9 cellular contexts compared by ENCODE assay signal in genomic region chr4:163556169-163556568, GRCh38.
A peak's percentile ranks its signal among the peaks of the same experiment; 100 is the strongest.
DNase-seq lines count a peak whose midpoint lies in the region; ATAC-seq and TF ChIP-seq lines count a peak whose summit lies in the region.
"Had no signal": no experiment of that assay in that cellular context is flagged by ENCODE, and none has a peak within 500 bp of the region (broad histone marks: within the 10 kb centered on the region; RNA-seq: fewer than 3 reads in every experiment).

No MANE protein-coding gene starts in this region.

- peaks cover 44 to 55% of the 10 kb centered on the region in 2 donors for H3K36me3 Mint-ChIP-seq in naive B cell
- no peaks in the 10 kb centered on the region for H3K36me3 Mint-ChIP-seq in activated T-helper 17 cell treated with anti-CD3 and anti-CD28 coated beads, Interleukin-2, amount 50 U/mL, for 72 hours (ENCODE audit: low read depth)

- peak overlapping the region; percentile 1; the same call in 1 of the 2 replicates for H3K4me3 ChIP-seq in OCI-LY3 (ENCODE audit: low read length)

- H3K4me1 ChIP-seq in OCI-LY3 (ENCODE audit: low read length): peaks cover 86% of the 10 kb centered on the region

- H3K9me3 ChIP-seq in OCI-LY3 (ENCODE audit: insufficient read depth, low read length): peaks cover 9% of the 10 kb centered on the region; the same call in 1 of the 2 replicates

- H3K4me2 ChIP-seq in OCI-LY3 (ENCODE audit: low read length): peak overlapping the region; percentile 31

- no peak overlapping the region for H2AFZ ChIP-seq in OCI-LY3 (ENCODE audit: low read depth, low read length)

- H3K27ac ChIP-seq in OCI-LY3 (ENCODE audit: low read length): peak overlapping the region; percentile 32
- H3K27ac ChIP-seq: WERI-Rb-1 had no signal

- in situ Hi-C loops in GM13977 (cut with MboI; ENCODE audit: low pct_unique_long_range_greater_than_20kb, low sequenced_read_pairs, unreplicated experiment): loop anchor here (10.0 kb wide), 2 partner anchors 109 to 459 kb away; no protein-coding TSS in a partner anchor

- peak; percentile 38 for DNase-seq in GM13977 (ENCODE audit: low spot score)
- DNase-seq in naive B cell: no peak
- DNase-seq in T-helper 1 cell: no peak
- DNase-seq: WERI-Rb-1 had no signal

- peaks cover 20% of the 10 kb centered on the region; the same call in 1 of the 2 replicates for H3K79me2 ChIP-seq in OCI-LY3 (ENCODE audit: low read length)

- H3K27me3 Mint-ChIP-seq in naive B cell: no peaks in the 10 kb centered on the region
- no peaks in the 10 kb centered on the region for H3K27me3 Mint-ChIP-seq in activated T-helper 17 cell treated with anti-CD3 and anti-CD28 coated beads, Interleukin-2, amount 50 U/mL, for 72 hours

- ATAC-seq in HG02973 (IDR thresholded peaks at IDR 0.05; ENCODE audit: unreplicated experiment): peak; percentile 39
- no peak for ATAC-seq in naive B cell (ENCODE audit: low read depth in 2 of 2)
- ATAC-seq in GM21576 (IDR thresholded peaks at IDR 0.05; ENCODE audit: unreplicated experiment): no peak
- no peak for ATAC-seq in activated T-helper 17 cell treated with anti-CD3 and anti-CD28 coated beads, Interleukin-2, amount 50 U/mL, for 72 hours (replicated peaks)
- no peak for ATAC-seq in GM19324 (IDR thresholded peaks at IDR 0.05; ENCODE audit: low FRiP score, unreplicated experiment)

- H3K4me1 Mint-ChIP-seq in naive B cell: peaks cover 56 to 78% (median 57%) of the 10 kb centered on the region in 3 donors
- H3K4me1 Mint-ChIP-seq in activated T-helper 17 cell treated with anti-CD3 and anti-CD28 coated beads, Interleukin-2, amount 50 U/mL, for 72 hours: peaks cover 19% of the 10 kb centered on the region

- peak overlapping the region in 4 of 8 donors; percentile 1 to 69 (median 28) for H3K4me3 Mint-ChIP-seq in naive B cell
- no peak overlapping the region for H3K4me3 Mint-ChIP-seq in activated T-helper 17 cell treated with anti-CD3 and anti-CD28 coated beads, Interleukin-2, amount 50 U/mL, for 72 hours

- H3K27me3 ChIP-seq in OCI-LY3 (ENCODE audit: low read depth, low read length): no peaks in the 10 kb centered on the region

- TF ChIP-seq CTCF in GM13977 (IDR thresholded peaks at IDR 0.05; ENCODE audit: extremely low read depth, insufficient read depth, missing control alignments) (peak; percentile 43), OCI-LY3 (IDR thresholded peaks at IDR 0.05; ENCODE audit: low read depth, low read length) (peak; percentile 85)

- H4K20me1 ChIP-seq in OCI-LY3 (ENCODE audit: insufficient read depth, low read length): no peaks in the 10 kb centered on the region

- peaks cover 0 to 20% (median 15%) of the 10 kb centered on the region in 7 donors for H3K9me3 Mint-ChIP-seq in naive B cell
- no peaks in the 10 kb centered on the region for H3K9me3 Mint-ChIP-seq in activated T-helper 17 cell treated with anti-CD3 and anti-CD28 coated beads, Interleukin-2, amount 50 U/mL, for 72 hours

- peak overlapping the region; percentile 15 to 81 (median 41) for H3K27ac Mint-ChIP-seq in naive B cell
- no peak overlapping the region for H3K27ac Mint-ChIP-seq in activated T-helper 17 cell treated with anti-CD3 and anti-CD28 coated beads, Interleukin-2, amount 50 U/mL, for 72 hours

- H3K9ac ChIP-seq in OCI-LY3 (ENCODE audit: low read length): peak overlapping the region; percentile 33; the same call in 1 of the 2 replicates

- H3K36me3 ChIP-seq in OCI-LY3 (replicated peaks; ENCODE audit: low read depth, low read length): peaks cover 35% of the 10 kb centered on the region
- H3K36me3 ChIP-seq: WERI-Rb-1 had no signal
